8 cellular contexts compared by ENCODE assay signal in genomic region chr13:52203864-52204263, GRCh38. TPM values are rescaled to one million over a fixed set of nuclear protein-coding genes. Genes with fewer than 3 reads are reported as not detected.
DNase-seq lines count a peak whose midpoint lies in the region; ATAC-seq, FAIRE-seq and TF ChIP-seq lines count a peak whose summit lies in the region.
"Not testable (repeated sequence)": the region's sequence is repeated elsewhere in the genome, so short reads cannot be mapped to it uniquely, and the experiment has no call there.

No MANE protein-coding gene starts in this region.

- not testable (repeated sequence) for H3K4me1 ChIP-seq in psoas muscle

- not testable (repeated sequence) for H3K27me3 ChIP-seq in psoas muscle (ENCODE audit: insufficient read depth in 3 of 3, low read length in 2 of 3)

- WGBS in psoas muscle, 3 donors, result 39 to 44% (median 41%) methylated on average over 1 of the region's 1 CpG

- peak; percentile 68 for DNase-seq in A172 (ENCODE audit: low spot score)
- DNase-seq in ELR (ENCODE audit: low read depth), result peak; percentile 85
- DNase-seq in LHCN-M2 (ENCODE audit: low read depth), result peak; percentile 80
- DNase-seq in RCC 7860 (ENCODE audit: low spot score), result peak; percentile 25
- DNase-seq in astrocyte of the hippocampus (ENCODE audit: low read depth, low spot score), result peak; percentile 31
- peak; percentile 88 for DNase-seq in fibroblast of peridontal ligament (ENCODE audit: extremely low read depth)
- peak; percentile 70 for DNase-seq in islet precursor cell
- peak; percentile 60 to 62 for DNase-seq in psoas muscle

- TF ChIP-seq CTCF in psoas muscle (IDR thresholded peaks at IDR 0.05), result not testable (repeated sequence)

- not testable (repeated sequence) for H3K9me3 ChIP-seq in psoas muscle

- intact Hi-C loops in psoas muscle (cut with DNase I), result not testable (repeated sequence)

- FAIRE-seq in RCC 7860 (lab: Jason Lieb, UNC), result not testable (repeated sequence)

- not testable (repeated sequence) for H3K36me3 ChIP-seq in psoas muscle (ENCODE audit: insufficient read depth in 1 of 2, low read depth in 1 of 2)

- H3K27ac ChIP-seq in psoas muscle, result not testable (repeated sequence)

- ATAC-seq in psoas muscle, result peak in 3 of 4 donors; percentile 35 to 48 (median 44)

- not testable (repeated sequence) for H3K4me3 ChIP-seq in psoas muscle

RNA-seq across cellular contexts. Expression of gene NEK3, which starts 44.5 kb away (rescaled TPM):
- total RNA-seq in A172 (2014; rRNA removed; shearing (Covaris generic)), result 3.3 and 11.4 TPM in 2 replicates
- total RNA-seq in LHCN-M2 (2014; rRNA removed) (10.3 and 13.8 TPM in 2 replicates), psoas muscle (1 to 10 TPM; 4.5 to 5.3 (median 4.6) TPM)
- 5.5 TPM for polyA plus RNA-seq in LHCN-M2 (2012)
- polyA plus RNA-seq in psoas muscle, result 1 to 10 TPM; 3.1 to 5.1 (median 4.8) TPM

Comparison
In these comparisons a context has a peak if more than half of its experiments do, and no peak if none do; other contexts are left out.
1. DNase-seq: peak in every context shown above with its lines; median percentile 88 in fibroblast of peridontal ligament; 85 in ELR; 80 in LHCN-M2; 70 in islet precursor cell; 68 in A172; 61 in psoas muscle; 31 in astrocyte of the hippocampus; 25 in RCC 7860.